9 cellular contexts compared by ENCODE assay signal in genomic region chr2:202038471-202039277, GRCh38. TPM values are rescaled to one million over a fixed set of nuclear protein-coding genes. Genes with fewer than 3 reads are reported as not detected.
DNase-seq lines count a peak whose midpoint lies in the region; ATAC-seq, FAIRE-seq and TF ChIP-seq lines count a peak whose summit lies in the region.
"Had no signal": no experiment of that assay in that cellular context is flagged by ENCODE, and none has a peak within 500 bp of the region (broad histone marks: within the 10 kb centered on the region; RNA-seq: fewer than 3 reads in every experiment).

No MANE protein-coding gene starts in this region.

- H3K9me3 ChIP-seq in HAP-1, result no peaks in the 10 kb centered on the region
- H3K9me3 ChIP-seq in hepatocyte (ENCODE audit: low read depth), result no peaks in the 10 kb centered on the region
- H3K9me3 ChIP-seq in stomach smooth muscle (ENCODE audit: control insufficient read depth in 2 of 2, low read length in 2 of 2), result no peaks in the 10 kb centered on the region
- no peaks in the 10 kb centered on the region for H3K9me3 ChIP-seq in CD8-positive, alpha-beta memory T cell (ENCODE audit: low read length)

- no peaks in the 10 kb centered on the region for H3K9me2 ChIP-seq in hepatocyte (replicated peaks; ENCODE audit: insufficient read depth)

- peaks cover 30% of the 10 kb centered on the region for H4K20me1 ChIP-seq in hepatocyte (ENCODE audit: insufficient read depth, poor library complexity, severe bottlenecking)

- TF ChIP-seq CTCF in WI38 (IDR thresholded peaks at IDR 0.05; ENCODE audit: low read depth, low read length), result no peak
- no peak for TF ChIP-seq CTCF in hepatocyte (IDR thresholded peaks at IDR 0.05; ENCODE audit: poor library complexity)

- H3K27me3 Mint-ChIP-seq in CD8-positive, alpha-beta memory T cell, result peaks cover 12 to 36% of the 10 kb centered on the region in 2 donors

- in situ Hi-C loops in HAP-1 (cut with MboI; ENCODE audit: low sequenced_read_pairs), result no loop called here

- DNase-seq in HAP-1 (ENCODE audit: low spot score in 2 of 2) (peak; percentile 43 to 54), hepatocyte (ENCODE audit: low spot score) (peak; percentile 60), GM19239 (ENCODE audit: insufficient read length, low spot score) (no peak), NAMALWA (ENCODE audit: low spot score) (no peak)
- DNase-seq in CD8-positive, alpha-beta memory T cell, result no peak
- DNase-seq: activated naive CD4-positive, alpha-beta T cell treated with anti-CD3 and anti-CD28 coated beads, Interleukin-2, amount 50 U/mL, for 16 hours had no signal

- H3K9ac ChIP-seq in stomach smooth muscle (ENCODE audit: low read length in 2 of 2), result peak overlapping the region; percentile 46 to 71

- POLR2A ChIA-PET in CD8-positive, alpha-beta memory T cell (lab: Charles Lee), result interaction anchor here (0.5 kb wide), 1 partner anchor 33 kb away, joined by 3 read pairs; no protein-coding TSS in a partner anchor

- no peak for FAIRE-seq in GM19239 (lab: Jason Lieb, UNC)

- ATAC-seq in HG03175 (IDR thresholded peaks at IDR 0.05; ENCODE audit: unreplicated experiment), result no peak

- H3K4me1 Mint-ChIP-seq in CD8-positive, alpha-beta memory T cell, result peaks cover 0 to 6% (median 3%) of the 10 kb centered on the region in 3 donors

- H3K4me3 ChIP-seq in HAP-1 (no peak overlapping the region), WI38 (ENCODE audit: low read depth, low read length) (peak overlapping the region; percentile 93), hepatocyte (no peak overlapping the region), stomach smooth muscle (ENCODE audit: low read length in 2 of 2) (peak overlapping the region; percentile 46 to 66)
- no peak overlapping the region for H3K4me3 ChIP-seq in CD8-positive, alpha-beta memory T cell (ENCODE audit: low read length)

- H3K9me3 Mint-ChIP-seq in CD8-positive, alpha-beta memory T cell, result no peaks in the 10 kb centered on the region

- CTCF ChIA-PET in CD8-positive, alpha-beta memory T cell (lab: Charles Lee), result no interaction called here

- H3K36me3 Mint-ChIP-seq in CD8-positive, alpha-beta memory T cell, result peaks cover 0 to 4% (median 0%) of the 10 kb centered on the region in 3 donors

- H3K27ac ChIP-seq in hepatocyte, result peak overlapping the region; percentile 80
- H3K27ac ChIP-seq in stomach smooth muscle (ENCODE audit: low read length), result peak overlapping the region; percentile 85
- H3K27ac ChIP-seq in CD8-positive, alpha-beta memory T cell (ENCODE audit: low read depth, low read length), result no peak overlapping the region

- H3K36me3 ChIP-seq in HAP-1 (replicated peaks) (peaks cover 6% of the 10 kb centered on the region), hepatocyte (replicated peaks; ENCODE audit: insufficient read depth, low read depth) (no peaks in the 10 kb centered on the region), stomach smooth muscle (ENCODE audit: control insufficient read depth in 2 of 2, insufficient read depth in 2 of 2, low read length in 2 of 2) (no peaks in the 10 kb centered on the region)
- H3K36me3 ChIP-seq in CD8-positive, alpha-beta memory T cell (ENCODE audit: insufficient read depth, low read length), result no peaks in the 10 kb centered on the region

- H3K27ac Mint-ChIP-seq in CD8-positive, alpha-beta memory T cell, result no peak overlapping the region

- H3K4me2 ChIP-seq in hepatocyte, result peak overlapping the region; percentile 89

- H3K27me3 ChIP-seq in HAP-1 (ENCODE audit: low read depth), result no peaks in the 10 kb centered on the region
- no peaks in the 10 kb centered on the region for H3K27me3 ChIP-seq in hepatocyte
- H3K27me3 ChIP-seq in stomach smooth muscle (ENCODE audit: control insufficient read depth in 1 of 2, insufficient read depth in 2 of 2, low read length in 2 of 2), result no peaks in the 10 kb centered on the region
- peaks cover 30% of the 10 kb centered on the region for H3K27me3 ChIP-seq in CD8-positive, alpha-beta memory T cell (ENCODE audit: insufficient read depth, low read length, poor library complexity, severe bottlenecking)

- WGBS in hepatocyte (ENCODE audit: low lambda C conversion rate, missing lambda C conversion rate), result 26% methylated on average over 4 of the region's 4 CpGs

- H3K4me3 Mint-ChIP-seq in CD8-positive, alpha-beta memory T cell, result peak overlapping the region in 1 of 7 donors; percentile 46

- no peak overlapping the region for H2AFZ ChIP-seq in hepatocyte

- peaks cover 44% of the 10 kb centered on the region for H3K79me2 ChIP-seq in hepatocyte

- H3K4me1 ChIP-seq in HAP-1 (peaks cover 45% of the 10 kb centered on the region), hepatocyte (ENCODE audit: insufficient read depth) (peaks cover 25% of the 10 kb centered on the region), stomach smooth muscle (ENCODE audit: control insufficient read depth, insufficient read depth, low read length) (peaks cover 29% of the 10 kb centered on the region)
- no peaks in the 10 kb centered on the region for H3K4me1 ChIP-seq in CD8-positive, alpha-beta memory T cell (ENCODE audit: insufficient read depth, low read length)

RNA-seq across cellular contexts. Expression of gene FZD7, which starts 5.0 kb away (rescaled TPM):
- 28.3 and 31.2 TPM in 2 replicates for total RNA-seq in hepatocyte
- polyA plus RNA-seq in hepatocyte, result 13.4 and 15.4 TPM in 2 replicates
- total RNA-seq in CD8-positive, alpha-beta memory T cell, result under 1 TPM; 0.55 to 0.75 TPM
- not detected for polyA plus RNA-seq in CD8-positive, alpha-beta memory T cell

RNA-seq across cellular contexts. Expression of gene KIAA2012, which starts 34.4 kb away (rescaled TPM):
- 0.27 TPM in 1 of 2 replicates, not detected in the other for total RNA-seq in hepatocyte
- polyA plus RNA-seq in hepatocyte, result 0.05 TPM in 1 of 2 replicates, not detected in the other
- not detected for total RNA-seq in CD8-positive, alpha-beta memory T cell
- not detected for polyA plus RNA-seq in CD8-positive, alpha-beta memory T cell

Comparison
In these comparisons a context has a peak if more than half of its experiments do, and no peak if none do; other contexts are left out.
1. DNase-seq: peak in HAP-1 (2 of 2) and hepatocyte (single experiment); none in GM19239 (single experiment), CD8-positive, alpha-beta memory T cell (0 of 5) and NAMALWA (single experiment).
2. H3K4me3 ChIP-seq: peak in WI38 (single experiment) and stomach smooth muscle (2 of 2); none in HAP-1 (single experiment), hepatocyte (single experiment) and CD8-positive, alpha-beta memory T cell (single experiment).
3. RNA of gene FZD7, which starts 5.0 kb away (total RNA-seq): 28.3 to 31.2 TPM in hepatocyte; 0.55 to 0.75 TPM in CD8-positive, alpha-beta memory T cell; every median in the first group is over 10 times any median in the second.